ENCODE assay signal across 8 cellular contexts in genomic region chr19:11092181-11092538, GRCh38. TPM values are rescaled to one million over a fixed set of nuclear protein-coding genes. Genes with fewer than 3 reads are reported as not detected.
DNase-seq lines count a peak whose midpoint lies in the region; ATAC-seq and FAIRE-seq lines count a peak whose summit lies in the region.

No MANE protein-coding gene starts in this region.

- DNase-seq in CD4-positive, alpha-beta memory T cell: peak; percentile 73 to 90 (median 81)
- DNase-seq in LoVo (ENCODE audit: low spot score) (peak; percentile 72), hepatic stellate cell (ENCODE audit: low spot score) (peak; percentile 77), small intestine (peak; percentile 73), HTR-8/SVneo (ENCODE audit: insufficient read length, low spot score) (no peak)
- DNase-seq in activated naive CD4-positive, alpha-beta T cell treated with anti-CD3 and anti-CD28 coated beads, Interleukin-2, amount 10 ng/mL, durations not matched to agents 7 days and 5 days: peak; percentile 50

- POLR2A ChIA-PET in CD4-positive, alpha-beta memory T cell (lab: Charles Lee; ENCODE audit: partially characterized antibody): interaction anchor here (0.9 to 5.7 kb wide), 6 partner anchors 9 to 283 kb away, joined by 3 to 50 read pairs (median 4); partner anchors contain the start of gene SWSAP1

- no peaks in the 10 kb centered on the region for H3K27me3 ChIP-seq in CD4-positive, alpha-beta memory T cell (ENCODE audit: insufficient read depth, low read length)
- H3K27me3 ChIP-seq in small intestine (ENCODE audit: control insufficient read depth in 2 of 2, insufficient read depth in 2 of 2, low read length in 2 of 2): no peaks in the 10 kb centered on the region

- peaks cover 0 to 2% (median 0%) of the 10 kb centered on the region in 8 donors for H3K9me3 Mint-ChIP-seq in CD4-positive, alpha-beta memory T cell
- no peaks in the 10 kb centered on the region for H3K9me3 Mint-ChIP-seq in activated naive CD4-positive, alpha-beta T cell treated with anti-CD3 and anti-CD28 coated beads, Interleukin-2, amount 10 ng/mL, durations not matched to agents 7 days and 5 days

- no peaks in the 10 kb centered on the region for H3K27me3 Mint-ChIP-seq in CD4-positive, alpha-beta memory T cell
- H3K27me3 Mint-ChIP-seq in activated naive CD4-positive, alpha-beta T cell treated with anti-CD3 and anti-CD28 coated beads, Interleukin-2, amount 10 ng/mL, durations not matched to agents 7 days and 5 days: no peaks in the 10 kb centered on the region

- H3K4me1 Mint-ChIP-seq in CD4-positive, alpha-beta memory T cell: peaks cover 35 to 70% (median 53%) of the 10 kb centered on the region in 4 donors
- H3K4me1 Mint-ChIP-seq in activated naive CD4-positive, alpha-beta T cell treated with anti-CD3 and anti-CD28 coated beads, Interleukin-2, amount 10 ng/mL, durations not matched to agents 7 days and 5 days: peaks cover 64% of the 10 kb centered on the region

- H3K27ac ChIP-seq in CD4-positive, alpha-beta memory T cell (ENCODE audit: low read depth, low read length): peak overlapping the region; percentile 98
- H3K27ac ChIP-seq in small intestine (ENCODE audit: low read depth in 1 of 2, low read length in 1 of 2): peak overlapping the region; percentile 99 to 100

- H3K4me3 ChIP-seq in CD4-positive, alpha-beta memory T cell (ENCODE audit: low read length in 2 of 2): no peak overlapping the region
- H3K4me3 ChIP-seq in small intestine (ENCODE audit: low read depth in 1 of 2, low read length in 2 of 2): peak overlapping the region in 1 of 2 donors; percentile 66

- peak overlapping the region; percentile 93 to 100 (median 99) for H3K27ac Mint-ChIP-seq in CD4-positive, alpha-beta memory T cell
- H3K27ac Mint-ChIP-seq in activated naive CD4-positive, alpha-beta T cell treated with anti-CD3 and anti-CD28 coated beads, Interleukin-2, amount 10 ng/mL, durations not matched to agents 7 days and 5 days: peak overlapping the region; percentile 99

- H3K4me3 Mint-ChIP-seq in CD4-positive, alpha-beta memory T cell: peak overlapping the region; percentile 62 to 93 (median 79)
- peak overlapping the region; percentile 93 for H3K4me3 Mint-ChIP-seq in activated naive CD4-positive, alpha-beta T cell treated with anti-CD3 and anti-CD28 coated beads, Interleukin-2, amount 10 ng/mL, durations not matched to agents 7 days and 5 days

- FAIRE-seq in small intestine (lab: Jason Lieb, UNC): no peak
- no peak for FAIRE-seq in HTR-8/SVneo (lab: Jason Lieb, UNC)

- ATAC-seq in GM18498 (IDR thresholded peaks at IDR 0.05; ENCODE audit: unreplicated experiment) (no peak), GM21515 (IDR thresholded peaks at IDR 0.05; ENCODE audit: unreplicated experiment) (no peak)

- H3K36me3 ChIP-seq in CD4-positive, alpha-beta memory T cell (ENCODE audit: insufficient read depth, low read length): no peaks in the 10 kb centered on the region
- peaks cover 0 to 2% of the 10 kb centered on the region in 2 donors for H3K36me3 ChIP-seq in small intestine (ENCODE audit: control insufficient read depth in 2 of 2, insufficient read depth in 2 of 2, low read length in 2 of 2)

- intact Hi-C loops in CD4-positive, alpha-beta memory T cell (cut with micrococcal nuclease): no loop called here

- CTCF ChIA-PET in CD4-positive, alpha-beta memory T cell (lab: Charles Lee; ENCODE audit: partially characterized antibody): interaction anchor here (1.5 to 5.6 kb wide), 4 partner anchors 35 to 227 kb away, joined by 3 to 59 read pairs (median 35); no protein-coding TSS in a partner anchor
- CTCF ChIA-PET in activated naive CD4-positive, alpha-beta T cell treated with anti-CD3 and anti-CD28 coated beads, Interleukin-2, amount 10 ng/mL, durations not matched to agents 7 days and 5 days (lab: Charles Lee): no interaction called here

- H3K9me3 ChIP-seq in CD4-positive, alpha-beta memory T cell (ENCODE audit: control insufficient read depth in 1 of 2, low read length in 2 of 2): no peaks in the 10 kb centered on the region
- no peaks in the 10 kb centered on the region for H3K9me3 ChIP-seq in small intestine (ENCODE audit: control insufficient read depth, low read depth)

- H3K36me3 Mint-ChIP-seq in CD4-positive, alpha-beta memory T cell: peaks cover 4 to 26% of the 10 kb centered on the region in 2 donors
- peaks cover 60% of the 10 kb centered on the region for H3K36me3 Mint-ChIP-seq in activated naive CD4-positive, alpha-beta T cell treated with anti-CD3 and anti-CD28 coated beads, Interleukin-2, amount 10 ng/mL, durations not matched to agents 7 days and 5 days

- 11 to 30% (median 12%) methylated on average over 6 of the region's 6 CpGs for WGBS in small intestine, 3 donors

- peaks cover 71% of the 10 kb centered on the region for H3K4me1 ChIP-seq in CD4-positive, alpha-beta memory T cell (ENCODE audit: insufficient read depth, low read length)
- H3K4me1 ChIP-seq in small intestine (ENCODE audit: control insufficient read depth in 2 of 2, insufficient read depth in 1 of 2, low read depth in 1 of 2, low read length in 1 of 2): peaks cover 2 to 23% of the 10 kb centered on the region in 2 donors

RNA-seq across cellular contexts. Expression of gene LDLR, which starts 2.9 kb away (rescaled TPM):
- total RNA-seq in CD4-positive, alpha-beta memory T cell: 10 to 100 TPM; 25.8 to 27.0 TPM
- polyA plus RNA-seq in CD4-positive, alpha-beta memory T cell: 1 to 10 TPM; 4.4 to 5.0 TPM
- 10 to 100 TPM in 2 of 3 donors, 1 to 10 TPM in 1; 6.0 to 38.2 (median 24.0) TPM for polyA plus RNA-seq in small intestine
